ENCODE assay signal across 15 cellular contexts in the genomic region with DNA sequence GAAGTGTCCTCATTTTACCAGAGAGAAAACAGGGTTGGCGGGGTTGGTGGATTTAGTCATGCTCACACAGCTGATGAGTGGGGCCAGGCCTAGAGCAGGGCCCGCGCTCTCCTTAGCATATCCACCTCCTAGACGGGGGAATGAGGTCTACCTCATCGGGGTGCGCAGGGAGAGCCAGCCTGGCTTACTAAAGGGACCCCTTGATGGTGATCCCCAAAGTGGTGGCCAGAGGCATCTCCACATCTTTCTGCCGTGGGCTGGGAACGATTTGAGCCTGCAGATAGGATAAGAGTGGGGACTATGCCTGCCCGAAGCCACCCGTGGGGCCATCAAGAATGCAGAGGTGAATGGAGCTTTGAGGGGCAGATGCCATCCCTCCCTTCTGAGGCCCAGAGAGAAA.
DNase-seq lines count a peak whose midpoint lies in the region; ATAC-seq and TF ChIP-seq lines count a peak whose summit lies in the region.
"Had no signal": no experiment of that assay in that cellular context is flagged by ENCODE, and none has a peak within 500 bp of the region (broad histone marks: within the 10 kb centered on the region; RNA-seq: fewer than 3 reads in every experiment).

No MANE protein-coding gene starts in this region.

- H3K27me3 ChIP-seq in H9 (ENCODE audit: insufficient read depth, low read length) (no peaks in the 10 kb centered on the region), stomach smooth muscle (ENCODE audit: control insufficient read depth in 1 of 2, insufficient read depth in 2 of 2, low read length in 2 of 2) (no peaks in the 10 kb centered on the region)
- H3K27me3 ChIP-seq: MG63 had no signal

- H3K27ac ChIP-seq in H9 (ENCODE audit: insufficient read length, low read depth, low read length): no peak overlapping the region
- peak overlapping the region; percentile 55; the same call in 1 of the 2 replicates for H3K27ac ChIP-seq in VCaP
- H3K27ac ChIP-seq in stomach smooth muscle (ENCODE audit: low read length): peak overlapping the region; percentile 37
- H3K27ac ChIP-seq: PC-9 had no signal

- H3K23me2 ChIP-seq in H9 (ENCODE audit: insufficient read length, low read depth, low read length, poor library complexity, severe bottlenecking): no peaks in the 10 kb centered on the region

- no peaks in the 10 kb centered on the region for H3K79me2 ChIP-seq in H9 (ENCODE audit: insufficient read depth, low read length)

- H3K4me3 Mint-ChIP-seq in H9 (no peak overlapping the region), mesothelial cell of epicardium (no peak overlapping the region)
- no peak overlapping the region for H3K4me3 Mint-ChIP-seq in activated T-cell treated with anti-CD3 and anti-CD28 coated beads, Interleukin-2, amount 50 U/mL, for 4 hours
- H3K4me3 Mint-ChIP-seq: HFFc6 had no signal

- H3K27ac Mint-ChIP-seq in H9: peak overlapping the region in 2 of 3 experiments; percentile 59 to 61; a peak in 3 of 7 replicates
- H3K27ac Mint-ChIP-seq in mesothelial cell of epicardium: peak overlapping the region; percentile 80
- H3K27ac Mint-ChIP-seq: HFFc6 had no signal

- TF ChIP-seq CTCF in H9 (conservative IDR thresholded peaks at IDR 0.05) (no peak), VCaP (conservative IDR thresholded peaks at IDR 0.05) (no peak), mesothelial cell of epicardium (IDR thresholded peaks at IDR 0.05; ENCODE audit: unreplicated experiment) (no peak)

- peaks cover 5 to 15% of the 10 kb centered on the region in 2 donors for H3K36me3 ChIP-seq in stomach smooth muscle (ENCODE audit: control insufficient read depth in 2 of 2, insufficient read depth in 2 of 2, low read length in 2 of 2)
- H3K36me3 ChIP-seq: MG63 had no signal

- H3K9me3 Mint-ChIP-seq in H9 (no peaks in the 10 kb centered on the region; a peak in 1 of 5 replicates), mesothelial cell of epicardium (no peaks in the 10 kb centered on the region)
- no peaks in the 10 kb centered on the region for H3K9me3 Mint-ChIP-seq in activated T-cell treated with anti-CD3 and anti-CD28 coated beads, Interleukin-2, amount 50 U/mL, for 4 hours
- H3K9me3 Mint-ChIP-seq: HFFc6 had no signal

- DNase-seq in H9 (no peak), mesothelial cell of epicardium (ENCODE audit: low spot score in 2 of 2, unreplicated experiment in 2 of 2) (no peak), iPS-NIHi7 (ENCODE audit: extremely low spot score) (no peak), D341Med (ENCODE audit: low spot score) (no peak), LoVo (ENCODE audit: low spot score) (no peak)
- DNase-seq in activated T-cell treated with anti-CD3 and anti-CD28 coated beads, Interleukin-2, amount 50 U/mL, for 4 hours: no peak
- DNase-seq: DMS53, HFFc6, MG63, NCI-H2081 treated with DMSO at 0.1 percent for 48 hours, NCI-H510A, NCI-H774, PC-9 had no signal

- H3K4me1 ChIP-seq in H9 (ENCODE audit: insufficient read depth, low read length) (no peaks in the 10 kb centered on the region; the same call in 1 of the 2 replicates), stomach smooth muscle (ENCODE audit: control insufficient read depth, insufficient read depth, low read length) (peaks cover 19% of the 10 kb centered on the region)

- no peak overlapping the region for H2BK15ac ChIP-seq in H9 (ENCODE audit: low read depth, low read length)

- H3K14ac ChIP-seq in H9 (ENCODE audit: insufficient read depth, low read length): no peak overlapping the region

- no peak overlapping the region for H2AFZ ChIP-seq in H9 (ENCODE audit: low read length)
- H2AFZ ChIP-seq: PC-9 had no signal

- no peak overlapping the region for H2BK5ac ChIP-seq in H9 (ENCODE audit: insufficient read length, low read length)

- H4K5ac ChIP-seq in H9 (ENCODE audit: insufficient read length, low read depth, low read length): no peak overlapping the region

- no peaks in the 10 kb centered on the region for H3K79me1 ChIP-seq in H9 (ENCODE audit: insufficient read depth, low read depth, low read length, poor library complexity, severe bottlenecking)

- no peak overlapping the region for H2BK12ac ChIP-seq in H9 (ENCODE audit: insufficient read length, low read depth, low read length)

- H4K20me1 ChIP-seq in H9 (ENCODE audit: control insufficient read depth, insufficient read depth, insufficient read length): no peaks in the 10 kb centered on the region

- no peak for ATAC-seq in activated T-cell treated with anti-CD3 and anti-CD28 coated beads, Interleukin-2, amount 50 U/mL, for 4 hours

- H3K4me1 Mint-ChIP-seq in H9 (peaks cover 21 to 30% of the 10 kb centered on the region in 2 experiments), mesothelial cell of epicardium (peaks cover 25% of the 10 kb centered on the region)
- H3K4me1 Mint-ChIP-seq in activated T-cell treated with anti-CD3 and anti-CD28 coated beads, Interleukin-2, amount 50 U/mL, for 4 hours (ENCODE audit: low read depth): no peaks in the 10 kb centered on the region

- H3K23ac ChIP-seq in H9 (ENCODE audit: insufficient read length, low read depth, low read length): no peak overlapping the region

- H4K8ac ChIP-seq in H9 (replicated peaks; ENCODE audit: insufficient read length, low read depth, low read length): no peak overlapping the region

- H2BK20ac ChIP-seq in H9 (ENCODE audit: low read depth, low read length, poor library complexity, severe bottlenecking): no peak overlapping the region

- no peak overlapping the region for H2AK5ac ChIP-seq in H9 (ENCODE audit: insufficient read length, low read length)

- H3K9me3 ChIP-seq in H9 (ENCODE audit: control insufficient read depth, low read depth, low read length) (no peaks in the 10 kb centered on the region), stomach smooth muscle (ENCODE audit: control insufficient read depth in 2 of 2, low read length in 2 of 2) (no peaks in the 10 kb centered on the region)
- H3K9me3 ChIP-seq: MG63 had no signal

- WGBS in H9 (ENCODE audit: extremely low coverage, insufficient read length, low lambda C conversion rate): no CpG with 5 or more reads among the region's 10 CpGs

- H3K18ac ChIP-seq in H9 (ENCODE audit: insufficient read length, low read depth, low read length): no peak overlapping the region

- no peak overlapping the region for H3T11ph ChIP-seq in H9 (ENCODE audit: low read length)

- no peak overlapping the region for H3K56ac ChIP-seq in H9 (ENCODE audit: insufficient read length, low read depth, low read length)

- no peak overlapping the region for H4K91ac ChIP-seq in H9 (ENCODE audit: insufficient read length, low read depth, low read length)

- H3K27me3 Mint-ChIP-seq in H9 (ENCODE audit: low read depth): no peaks in the 10 kb centered on the region
- no peaks in the 10 kb centered on the region for H3K27me3 Mint-ChIP-seq in mesothelial cell of epicardium (ENCODE audit: low read depth)
- H3K27me3 Mint-ChIP-seq in activated T-cell treated with anti-CD3 and anti-CD28 coated beads, Interleukin-2, amount 50 U/mL, for 4 hours (ENCODE audit: low read depth): peaks cover 5% of the 10 kb centered on the region

- H3K4me3 ChIP-seq in stomach smooth muscle (ENCODE audit: low read length in 2 of 2): no peak overlapping the region
- H3K4me3 ChIP-seq: MG63, PC-9 had no signal

- peaks cover 28 to 64% (median 33%) of the 10 kb centered on the region in 3 experiments for H3K36me3 Mint-ChIP-seq in H9 (ENCODE audit: insufficient read depth in 1 of 3, low read depth in 3 of 3)
- peaks cover 7% of the 10 kb centered on the region for H3K36me3 Mint-ChIP-seq in mesothelial cell of epicardium
- H3K36me3 Mint-ChIP-seq in activated T-cell treated with anti-CD3 and anti-CD28 coated beads, Interleukin-2, amount 50 U/mL, for 4 hours (ENCODE audit: insufficient read depth): no peaks in the 10 kb centered on the region

- H3K4ac ChIP-seq in H9 (ENCODE audit: low read depth, low read length): no peak overlapping the region

- H3K9ac ChIP-seq in H9 (ENCODE audit: extremely low read depth, insufficient read length, low read length) (no peak overlapping the region), stomach smooth muscle (ENCODE audit: low read length in 2 of 2) (no peak overlapping the region)

- H3K4me2 ChIP-seq in H9 (ENCODE audit: insufficient read depth, insufficient read length, low read length): no peak overlapping the region
- H3K4me2 ChIP-seq: PC-9 had no signal

- no peak overlapping the region for H2BK120ac ChIP-seq in H9 (ENCODE audit: low read depth, low read length, poor library complexity, severe bottlenecking)
